Comparison of ENCODE assay signal across 17 cellular contexts in genomic region chr5:56064984-56065383, GRCh38.
A peak's percentile ranks its signal among the peaks of the same experiment; 100 is the strongest.
DNase-seq lines count a peak whose midpoint lies in the region; ATAC-seq, FAIRE-seq and TF ChIP-seq lines count a peak whose summit lies in the region.
"Had no signal": no experiment of that assay in that cellular context is flagged by ENCODE, and none has a peak within 500 bp of the region (broad histone marks: within the 10 kb centered on the region; RNA-seq: fewer than 3 reads in every experiment).

No MANE protein-coding gene starts in this region.

- H3K9me1 ChIP-seq in endothelial cell of umbilical vein (replicated peaks; ENCODE audit: control insufficient read depth, extremely low read depth, insufficient read depth, low read length): no peaks in the 10 kb centered on the region

- H4K20me1 ChIP-seq in endothelial cell of umbilical vein (replicated peaks; ENCODE audit: control insufficient read depth, extremely low read depth, insufficient read depth, low read length): no peaks in the 10 kb centered on the region

- H3K4me3 ChIP-seq in endothelial cell of umbilical vein (replicated peaks in 1 of 3; ENCODE audit: insufficient read depth in 1 of 3, low read depth in 1 of 3, low read length in 3 of 3) (no peak overlapping the region), right cardiac atrium (ENCODE audit: low read length) (no peak overlapping the region)
- H3K4me3 ChIP-seq: adrenal gland, thyroid gland had no signal

- H3K9ac ChIP-seq in endothelial cell of umbilical vein (replicated peaks; ENCODE audit: extremely low read depth, insufficient read depth, low read length): no peak overlapping the region

- CTCF ChIA-PET in endothelial cell of umbilical vein (lab: Charles Lee): interaction anchor here (1.2 kb wide), 1 partner anchor 14 kb away, joined by 4 read pairs; no protein-coding TSS in a partner anchor

- no peaks in the 10 kb centered on the region for H3K79me2 ChIP-seq in endothelial cell of umbilical vein (ENCODE audit: control insufficient read depth, insufficient read depth, low read length)

- TF ChIP-seq CTCF in endothelial cell of umbilical vein (IDR thresholded peaks at IDR 0.05; ENCODE audit: extremely low read depth in 1 of 2, insufficient read depth in 1 of 2, low read depth in 1 of 2, low read length in 2 of 2): no peak

- FAIRE-seq in GM18507 (lab: Jason Lieb, UNC) (peak; percentile 73), endothelial cell of umbilical vein (lab: Jason Lieb, UNC) (no peak)
- FAIRE-seq: TTC549 had no signal

- ATAC-seq in GM18870 (IDR thresholded peaks at IDR 0.05; ENCODE audit: unreplicated experiment) (peak; percentile 47), HG03432 (IDR thresholded peaks at IDR 0.05; ENCODE audit: unreplicated experiment) (peak; percentile 52), HG03135 (IDR thresholded peaks at IDR 0.05; ENCODE audit: unreplicated experiment) (no peak), right cardiac atrium (no peak)
- ATAC-seq: left ventricle myocardium superior had no signal

- no peak for TF ChIP-seq POLR2A in endothelial cell of umbilical vein (IDR thresholded peaks at IDR 0.05; ENCODE audit: low read depth, low read length)

- no peaks in the 10 kb centered on the region for H3K36me3 ChIP-seq in endothelial cell of umbilical vein (ENCODE audit: control insufficient read depth in 2 of 2, extremely low read depth in 1 of 2, insufficient read depth in 2 of 2, low read length in 2 of 2)
- H3K36me3 ChIP-seq: adrenal gland, thyroid gland had no signal

- dilution Hi-C loops in endothelial cell of umbilical vein (cut with MboI; ENCODE audit: extremely low pct_ligation_motif_present, low sequenced_read_pairs): no loop called here

- intact Hi-C loops in endothelial cell of umbilical vein (cut with micrococcal nuclease) (no loop called here), right cardiac atrium (cut with DNase I) (no loop called here)

- no peaks in the 10 kb centered on the region for H3K27me3 ChIP-seq in endothelial cell of umbilical vein (ENCODE audit: control insufficient read depth in 2 of 2, insufficient read depth in 2 of 2, low read length in 2 of 2)
- no peaks in the 10 kb centered on the region for H3K27me3 ChIP-seq in right cardiac atrium (ENCODE audit: control insufficient read depth, insufficient read depth)
- H3K27me3 ChIP-seq: adrenal gland, thyroid gland had no signal

- H3K4me1 ChIP-seq in endothelial cell of umbilical vein (ENCODE audit: control insufficient read depth, extremely low read depth, insufficient read depth, low read length) (peaks cover 7% of the 10 kb centered on the region), right cardiac atrium (ENCODE audit: control insufficient read depth, insufficient read depth, low read length) (no peaks in the 10 kb centered on the region)
- H3K4me1 ChIP-seq: thyroid gland had no signal

- POLR2A ChIA-PET in endothelial cell of umbilical vein (lab: Charles Lee): interaction anchor here (0.5 to 0.6 kb wide), 2 partner anchors 31 to 81 kb away, joined by 5 to 6 read pairs; no protein-coding TSS in a partner anchor

- DNase-seq in GM18507 (ENCODE audit: extremely low spot score, insufficient read length, low read depth) (no peak), endothelial cell of umbilical vein (ENCODE audit: low read depth, low spot score) (peak; percentile 53), DMS153 (lab: John Stamatoyannopoulos, UW) (no peak), NCI-H1048 (lab: John Stamatoyannopoulos, UW) (no peak), right cardiac atrium (no peak)
- DNase-seq: activated CD4-positive, alpha-beta T cell treated with anti-CD3 and anti-CD28 coated beads, Interleukin-2, amount 10 ng/mL, durations not matched to agents 7 days and 5 days; adrenal gland; left ventricle myocardium superior; NCI-H2081; NCI-H510A; nucleus accumbens; SW 1271; thyroid gland had no signal

- H3K9me3 ChIP-seq in endothelial cell of umbilical vein (replicated peaks; ENCODE audit: control insufficient read depth, insufficient read depth, low read length): no peaks in the 10 kb centered on the region
- H3K9me3 ChIP-seq in right cardiac atrium (ENCODE audit: control insufficient read depth, low read length): no peaks in the 10 kb centered on the region
- H3K9me3 ChIP-seq: adrenal gland, thyroid gland had no signal

- H3K4me2 ChIP-seq in endothelial cell of umbilical vein (ENCODE audit: insufficient read depth, low read length): no peak overlapping the region

- no peak overlapping the region for H2AFZ ChIP-seq in endothelial cell of umbilical vein (ENCODE audit: low read depth, low read length)

- 76% methylated on average over 2 of the region's 2 CpGs for WGBS in right cardiac atrium

- BruUV-seq in endothelial cell of umbilical vein (replicated peaks; lab: Mats Ljungman, UMichigan): no TSS peak

- H3K27ac ChIP-seq in endothelial cell of umbilical vein (ENCODE audit: insufficient read depth, low read depth, low read length) (no peak overlapping the region), right cardiac atrium (ENCODE audit: low read length) (no peak overlapping the region)
- H3K27ac ChIP-seq: adrenal gland, thyroid gland had no signal

TF ChIP-seq in endothelial cell of umbilical vein, 7 proteins besides CTCF, POLR2A, EP300 and RAD21:
- TF ChIP-seq FOS (IDR thresholded peaks at IDR 0.05; ENCODE audit: borderline replicate concordance, insufficient read depth, low read length) (peak; percentile 41), EZH2 (IDR thresholded peaks at IDR 0.05; ENCODE audit: borderline replicate concordance, low read depth, low read length, severe bottlenecking) (no peak), POLR2AphosphoS5 (IDR thresholded peaks at IDR 0.05; ENCODE audit: insufficient read depth, low read depth, low read length) (no peak)

Comparison
In these comparisons a context has a peak if more than half of its experiments do, and no peak if none do; other contexts are left out.
1. ATAC-seq: peak in GM18870 (single experiment) and HG03432 (single experiment); none in HG03135 (single experiment) and right cardiac atrium (0 of 2).